Comparison of ENCODE assay signal across 11 cellular contexts in genomic region chr12:108962256-108962655, GRCh38. TPM values are rescaled to one million over a fixed set of nuclear protein-coding genes. Genes with fewer than 3 reads are reported as not detected.
"Had no signal": no experiment of that assay in that cellular context is flagged by ENCODE, and none has a peak within 500 bp of the region (broad histone marks: within the 10 kb centered on the region; RNA-seq: fewer than 3 reads in every experiment).

No MANE protein-coding gene starts in this region.

- H3K4me1 Mint-ChIP-seq: GM23338, H9 had no signal

- H3K4me3 ChIP-seq: GM23248, GM23338, HAP-1 had no signal

- ATAC-seq: GM23338, HCT116 had no signal

- H3K4me3 Mint-ChIP-seq: GM23338, H9, HFFc6 had no signal

- H3K9me3 ChIP-seq: HAP-1 had no signal

- H3K36me3 ChIP-seq: HAP-1 had no signal

- H3K27ac ChIP-seq: GM23248 had no signal

- H3K9me3 Mint-ChIP-seq: GM23338, H9, HFFc6 had no signal

- DNase-seq: GM23248, GOT3, H7, H9, HCEC 1CT, HFFc6 had no signal

- H3K27ac Mint-ChIP-seq: GM23338, H9, HFFc6 had no signal

- H3K4me1 ChIP-seq: HAP-1 had no signal

RNA-seq across cellular contexts. Expression of gene SVOP, which starts 58.6 kb away (rescaled TPM):
- total RNA-seq: GM23248, H1, H4, HFFc6 had no signal
- polyA plus RNA-seq: GM23248, GM23338 had no signal
